Comparison of ENCODE assay signal across 1 cellular context in the genomic region with DNA sequence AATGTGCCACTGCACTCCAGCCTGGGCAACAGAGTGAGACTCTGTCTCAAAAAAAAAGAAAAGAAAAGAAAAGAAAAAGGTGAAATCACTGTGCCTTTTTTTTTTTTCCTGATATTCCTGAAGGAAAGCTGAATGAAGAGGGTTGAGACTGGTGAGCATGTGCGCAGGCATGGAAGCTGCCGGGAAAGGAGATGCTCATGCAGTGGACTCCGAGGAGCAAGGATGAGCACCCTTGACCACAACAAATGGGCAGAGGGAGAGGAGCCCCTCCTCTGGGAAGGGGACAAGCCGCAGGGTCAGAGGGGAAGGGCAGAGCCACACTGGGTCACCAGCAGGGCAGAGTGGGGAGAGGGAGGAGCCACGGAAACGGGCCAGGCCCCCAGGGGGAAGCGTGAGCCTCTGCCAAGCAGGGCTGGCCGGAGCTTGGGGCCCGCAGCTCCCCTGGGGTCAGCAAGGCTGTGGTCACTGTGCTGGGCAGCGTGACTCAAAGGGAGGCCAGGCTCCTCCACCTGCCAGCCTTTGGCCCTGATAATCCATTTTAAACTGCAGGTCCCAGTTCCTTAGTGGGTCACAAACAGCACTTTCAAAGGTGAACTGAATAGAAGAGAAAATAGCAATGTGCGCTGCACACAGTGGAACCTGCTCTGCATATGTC.
TF ChIP-seq lines count a peak whose summit lies in the region.

No MANE protein-coding gene starts in this region.

TF ChIP-seq in HepG2, 621 proteins besides CTCF, POLR2A, EP300 and RAD21:
- TF ChIP-seq HNRNPK (IDR thresholded peaks at IDR 0.05; ENCODE audit: low read depth, low read length, poor library complexity, severe bottlenecking) (no peak), ATF7 (IDR thresholded peaks at IDR 0.05) (no peak), ATF7 (CRISPR knock-in tag; IDR thresholded peaks at IDR 0.05) (no peak), HNF4A (CRISPR knock-in tag; IDR thresholded peaks at IDR 0.05) (no peak), AKAP8 (CRISPR knock-in tag; IDR thresholded peaks at IDR 0.05) (no peak), HNRNPL (IDR thresholded peaks at IDR 0.05; ENCODE audit: low read depth, low read length) (no peak), HNRNPH1 (optimal IDR thresholded peaks at IDR 0.05; ENCODE audit: low read depth, low read length) (no peak), ARID4A (CRISPR knock-in tag; IDR thresholded peaks at IDR 0.05; ENCODE audit: borderline replicate concordance) (no peak)
